In the genomic region with DNA sequence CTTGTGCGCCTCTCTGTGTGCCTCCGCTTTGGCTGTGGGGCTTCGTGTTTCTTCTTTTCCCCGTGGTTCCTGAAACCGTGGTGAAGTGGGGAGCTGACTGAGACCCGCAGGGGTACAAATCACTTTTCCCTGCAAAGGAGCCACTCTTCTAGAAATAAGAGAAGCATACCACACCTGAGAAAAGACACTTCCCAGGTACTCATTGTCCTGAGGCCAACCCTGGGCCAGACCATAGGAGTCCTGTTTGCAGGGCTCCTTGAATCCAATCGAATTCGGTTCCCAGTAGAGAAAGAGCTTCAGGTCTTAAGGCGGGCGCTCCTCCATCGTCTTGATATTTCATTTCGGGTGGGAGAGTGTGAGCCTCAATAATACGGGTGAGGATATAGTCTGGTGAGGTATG, we compare ENCODE assay signal across 23 cellular contexts.
"Had no signal": no experiment of that assay in that cellular context is flagged by ENCODE, and none has a peak within 500 bp of the region (broad histone marks: within the 10 kb centered on the region; RNA-seq: fewer than 3 reads in every experiment).

No MANE protein-coding gene starts in this region.

- H3K4me3 ChIP-seq: adrenal gland, body of pancreas, spleen, transverse colon had no signal

- H3K27me3 Mint-ChIP-seq: activated CD8-positive, alpha-beta memory T cell treated with anti-CD3 and anti-CD28 coated beads, Interleukin-2, amount 10 ng/mL, durations not matched to agents 7 days and 5 days had no signal

- DNase-seq: activated CD4-positive, alpha-beta T cell treated with anti-CD3 and anti-CD28 coated beads for 4 hours; activated CD4-positive, alpha-beta T cell treated with anti-CD3 and anti-CD28 coated beads, Interleukin-2, amount 50 U/mL, for 48 hours; activated CD4-positive, CD25-positive, alpha-beta regulatory T cell; activated CD8-positive, alpha-beta memory T cell treated with anti-CD3 and anti-CD28 coated beads, Interleukin-2, amount 10 ng/mL, durations not matched to agents 7 days and 5 days; activated naive CD4-positive, alpha-beta T cell treated with anti-CD3 and anti-CD28 coated beads for 36 hours; activated naive CD8-positive, alpha-beta T cell treated with anti-CD3 and anti-CD28 coated beads for 36 hours; activated T-cell treated with anti-CD3 and anti-CD28 coated beads, Interleukin-2, amount 50 U/mL, for 48 hours; body of pancreas; effector CD8-positive, alpha-beta T cell; glutamatergic neuron; left colon; mammary epithelial cell; naive B cell; nephron progenitor cell; right cardiac atrium; spleen; stimulated activated naive CD4-positive, alpha-beta T cell; T-helper 1 cell; transverse colon had no signal

- H3K4me3 Mint-ChIP-seq: activated CD8-positive, alpha-beta memory T cell treated with anti-CD3 and anti-CD28 coated beads, Interleukin-2, amount 10 ng/mL, durations not matched to agents 7 days and 5 days; activated naive CD4-positive, alpha-beta T cell treated with anti-CD3 and anti-CD28 coated beads for 36 hours; activated naive CD8-positive, alpha-beta T cell treated with anti-CD3 and anti-CD28 coated beads for 36 hours; mesothelial cell of epicardium; naive B cell; nephron progenitor cell; T-helper 2 cell treated with Interferon-gamma antibody and Interleukin-4, amounts not matched to agents 5 μg/mL and 100 μg/mL, for 36 hours had no signal

- ATAC-seq: activated CD8-positive, alpha-beta memory T cell treated with anti-CD3 and anti-CD28 coated beads, Interleukin-2, amount 10 ng/mL, durations not matched to agents 7 days and 5 days; body of pancreas; left colon; right cardiac atrium had no signal

- H3K36me3 ChIP-seq: adrenal gland, spleen, transverse colon had no signal

- H3K4me1 Mint-ChIP-seq: activated CD8-positive, alpha-beta memory T cell treated with anti-CD3 and anti-CD28 coated beads, Interleukin-2, amount 10 ng/mL, durations not matched to agents 7 days and 5 days; activated naive CD8-positive, alpha-beta T cell treated with anti-CD3 and anti-CD28 coated beads for 36 hours; mesothelial cell of epicardium; naive B cell; nephron progenitor cell had no signal

- H3K36me3 Mint-ChIP-seq: activated CD8-positive, alpha-beta memory T cell treated with anti-CD3 and anti-CD28 coated beads, Interleukin-2, amount 10 ng/mL, durations not matched to agents 7 days and 5 days; activated naive CD8-positive, alpha-beta T cell treated with anti-CD3 and anti-CD28 coated beads for 36 hours; mesothelial cell of epicardium; naive B cell had no signal

- H3K27ac Mint-ChIP-seq: activated CD8-positive, alpha-beta memory T cell treated with anti-CD3 and anti-CD28 coated beads, Interleukin-2, amount 10 ng/mL, durations not matched to agents 7 days and 5 days; activated naive CD4-positive, alpha-beta T cell treated with anti-CD3 and anti-CD28 coated beads for 36 hours; activated naive CD8-positive, alpha-beta T cell treated with anti-CD3 and anti-CD28 coated beads for 36 hours; mesothelial cell of epicardium; naive B cell; nephron progenitor cell; T-helper 2 cell treated with Interferon-gamma antibody and Interleukin-4, amounts not matched to agents 5 μg/mL and 100 μg/mL, for 36 hours had no signal

- H3K27me3 ChIP-seq: adrenal gland, body of pancreas, transverse colon had no signal

- H3K9me3 ChIP-seq: adrenal gland, body of pancreas, transverse colon had no signal

- H3K9me3 Mint-ChIP-seq: activated naive CD8-positive, alpha-beta T cell treated with anti-CD3 and anti-CD28 coated beads for 36 hours had no signal

- H3K27ac ChIP-seq: adrenal gland, body of pancreas, epithelial cell of prostate, spleen, transverse colon had no signal

- H3K4me1 ChIP-seq: adrenal gland, body of pancreas, spleen, transverse colon had no signal
